1 cellular context compared by ENCODE assay signal in the genomic region with DNA sequence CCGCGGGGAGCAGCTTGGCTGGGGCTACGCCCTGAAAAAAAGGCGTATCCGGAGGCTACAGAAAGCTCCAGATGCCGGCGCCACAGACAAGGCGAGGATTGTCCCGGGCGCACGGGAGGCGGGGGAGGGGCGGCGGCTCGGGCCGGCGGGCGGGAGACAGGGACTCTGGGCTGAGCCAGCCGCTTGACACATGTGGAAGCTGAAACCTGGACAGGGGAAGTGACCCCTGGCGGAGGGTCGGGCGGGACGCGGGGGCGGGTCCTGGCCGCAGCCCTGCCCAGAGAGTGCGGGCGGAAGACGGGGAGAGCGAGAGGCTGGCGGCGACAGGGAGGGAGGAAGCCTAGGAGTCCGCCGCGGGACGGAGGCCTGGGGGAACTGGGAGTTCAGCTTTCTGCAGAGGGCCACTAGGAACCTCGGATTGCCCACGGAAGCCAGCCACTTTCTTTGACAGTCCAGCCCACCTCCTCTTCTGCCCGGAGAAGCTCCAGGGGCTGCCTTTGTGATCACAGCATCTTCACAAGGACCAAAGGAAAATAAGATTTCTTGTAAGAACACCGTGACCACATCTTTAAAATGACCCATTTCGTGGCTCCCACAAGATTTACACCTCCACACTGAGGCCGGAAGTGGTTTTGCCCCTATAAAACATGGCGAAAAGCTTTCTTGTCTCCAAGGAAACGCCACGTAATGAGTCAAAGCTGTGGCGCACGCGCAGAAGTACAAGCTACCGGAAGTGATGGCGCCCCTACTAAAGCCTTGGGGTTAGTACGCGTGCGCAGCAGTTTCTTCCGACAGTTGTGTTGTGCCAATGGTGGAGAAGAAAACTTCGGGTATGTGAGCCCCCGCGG.
TF ChIP-seq lines count a peak whose summit lies in the region.

A gene with protein sequence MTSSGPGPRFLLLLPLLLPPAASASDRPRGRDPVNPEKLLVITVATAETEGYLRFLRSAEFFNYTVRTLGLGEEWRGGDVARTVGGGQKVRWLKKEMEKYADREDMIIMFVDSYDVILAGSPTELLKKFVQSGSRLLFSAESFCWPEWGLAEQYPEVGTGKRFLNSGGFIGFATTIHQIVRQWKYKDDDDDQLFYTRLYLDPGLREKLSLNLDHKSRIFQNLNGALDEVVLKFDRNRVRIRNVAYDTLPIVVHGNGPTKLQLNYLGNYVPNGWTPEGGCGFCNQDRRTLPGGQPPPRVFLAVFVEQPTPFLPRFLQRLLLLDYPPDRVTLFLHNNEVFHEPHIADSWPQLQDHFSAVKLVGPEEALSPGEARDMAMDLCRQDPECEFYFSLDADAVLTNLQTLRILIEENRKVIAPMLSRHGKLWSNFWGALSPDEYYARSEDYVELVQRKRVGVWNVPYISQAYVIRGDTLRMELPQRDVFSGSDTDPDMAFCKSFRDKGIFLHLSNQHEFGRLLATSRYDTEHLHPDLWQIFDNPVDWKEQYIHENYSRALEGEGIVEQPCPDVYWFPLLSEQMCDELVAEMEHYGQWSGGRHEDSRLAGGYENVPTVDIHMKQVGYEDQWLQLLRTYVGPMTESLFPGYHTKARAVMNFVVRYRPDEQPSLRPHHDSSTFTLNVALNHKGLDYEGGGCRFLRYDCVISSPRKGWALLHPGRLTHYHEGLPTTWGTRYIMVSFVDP (minus strand): TSS at position 194 of the 848 bp plus-strand sequence. CDS start 307 bp downstream, outside the sequence.
A gene (plus strand): TSS at position 778 of the 848 bp plus-strand sequence. CDS start 31 bp downstream, at position 809.

TF ChIP-seq in HCT116, 20 proteins besides CTCF, POLR2A, EP300 and RAD21 (continued from another document):
- TF ChIP-seq, protein P1, sequence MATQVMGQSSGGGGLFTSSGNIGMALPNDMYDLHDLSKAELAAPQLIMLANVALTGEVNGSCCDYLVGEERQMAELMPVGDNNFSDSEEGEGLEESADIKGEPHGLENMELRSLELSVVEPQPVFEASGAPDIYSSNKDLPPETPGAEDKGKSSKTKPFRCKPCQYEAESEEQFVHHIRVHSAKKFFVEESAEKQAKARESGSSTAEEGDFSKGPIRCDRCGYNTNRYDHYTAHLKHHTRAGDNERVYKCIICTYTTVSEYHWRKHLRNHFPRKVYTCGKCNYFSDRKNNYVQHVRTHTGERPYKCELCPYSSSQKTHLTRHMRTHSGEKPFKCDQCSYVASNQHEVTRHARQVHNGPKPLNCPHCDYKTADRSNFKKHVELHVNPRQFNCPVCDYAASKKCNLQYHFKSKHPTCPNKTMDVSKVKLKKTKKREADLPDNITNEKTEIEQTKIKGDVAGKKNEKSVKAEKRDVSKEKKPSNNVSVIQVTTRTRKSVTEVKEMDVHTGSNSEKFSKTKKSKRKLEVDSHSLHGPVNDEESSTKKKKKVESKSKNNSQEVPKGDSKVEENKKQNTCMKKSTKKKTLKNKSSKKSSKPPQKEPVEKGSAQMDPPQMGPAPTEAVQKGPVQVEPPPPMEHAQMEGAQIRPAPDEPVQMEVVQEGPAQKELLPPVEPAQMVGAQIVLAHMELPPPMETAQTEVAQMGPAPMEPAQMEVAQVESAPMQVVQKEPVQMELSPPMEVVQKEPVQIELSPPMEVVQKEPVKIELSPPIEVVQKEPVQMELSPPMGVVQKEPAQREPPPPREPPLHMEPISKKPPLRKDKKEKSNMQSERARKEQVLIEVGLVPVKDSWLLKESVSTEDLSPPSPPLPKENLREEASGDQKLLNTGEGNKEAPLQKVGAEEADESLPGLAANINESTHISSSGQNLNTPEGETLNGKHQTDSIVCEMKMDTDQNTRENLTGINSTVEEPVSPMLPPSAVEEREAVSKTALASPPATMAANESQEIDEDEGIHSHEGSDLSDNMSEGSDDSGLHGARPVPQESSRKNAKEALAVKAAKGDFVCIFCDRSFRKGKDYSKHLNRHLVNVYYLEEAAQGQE (IDR thresholded peaks at IDR 0.05; ENCODE audit: low read depth) = no peak
- no peak for TF ChIP-seq EZH2phosphoT487 (IDR thresholded peaks at IDR 0.05; ENCODE audit: borderline replicate concordance)
- peak; percentile 7 for TF ChIP-seq TCF7L2 (IDR thresholded peaks at IDR 0.05; ENCODE audit: borderline replicate concordance, extremely low read depth, insufficient read depth, insufficient read length)
- TF ChIP-seq, protein P2, sequence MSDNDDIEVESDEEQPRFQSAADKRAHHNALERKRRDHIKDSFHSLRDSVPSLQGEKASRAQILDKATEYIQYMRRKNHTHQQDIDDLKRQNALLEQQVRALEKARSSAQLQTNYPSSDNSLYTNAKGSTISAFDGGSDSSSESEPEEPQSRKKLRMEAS (IDR thresholded peaks at IDR 0.05) = peak; percentile 68
- TF ChIP-seq EZH2 (IDR thresholded peaks at IDR 0.05) = no peak
- TF ChIP-seq, protein P3, sequence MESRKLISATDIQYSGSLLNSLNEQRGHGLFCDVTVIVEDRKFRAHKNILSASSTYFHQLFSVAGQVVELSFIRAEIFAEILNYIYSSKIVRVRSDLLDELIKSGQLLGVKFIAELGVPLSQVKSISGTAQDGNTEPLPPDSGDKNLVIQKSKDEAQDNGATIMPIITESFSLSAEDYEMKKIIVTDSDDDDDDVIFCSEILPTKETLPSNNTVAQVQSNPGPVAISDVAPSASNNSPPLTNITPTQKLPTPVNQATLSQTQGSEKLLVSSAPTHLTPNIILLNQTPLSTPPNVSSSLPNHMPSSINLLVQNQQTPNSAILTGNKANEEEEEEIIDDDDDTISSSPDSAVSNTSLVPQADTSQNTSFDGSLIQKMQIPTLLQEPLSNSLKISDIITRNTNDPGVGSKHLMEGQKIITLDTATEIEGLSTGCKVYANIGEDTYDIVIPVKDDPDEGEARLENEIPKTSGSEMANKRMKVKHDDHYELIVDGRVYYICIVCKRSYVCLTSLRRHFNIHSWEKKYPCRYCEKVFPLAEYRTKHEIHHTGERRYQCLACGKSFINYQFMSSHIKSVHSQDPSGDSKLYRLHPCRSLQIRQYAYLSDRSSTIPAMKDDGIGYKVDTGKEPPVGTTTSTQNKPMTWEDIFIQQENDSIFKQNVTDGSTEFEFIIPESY (IDR thresholded peaks at IDR 0.05; ENCODE audit: extremely low read depth, insufficient replicate concordance, low read length) = no peak
- TF ChIP-seq ELF1 (IDR thresholded peaks at IDR 0.05; ENCODE audit: borderline replicate concordance, low read depth) = no peak; the same call in 1 of the 2 replicates
- peak; percentile 61; the same call in 1 of the 2 replicates for TF ChIP-seq SIN3A (IDR thresholded peaks at IDR 0.05; ENCODE audit: low read depth)
- no peak for TF ChIP-seq ZNF274 (IDR thresholded peaks at IDR 0.05; ENCODE audit: low read depth, low read length)
- TF ChIP-seq SRF (IDR thresholded peaks at IDR 0.05; ENCODE audit: low read depth) = no peak
- no peak for TF ChIP-seq JUND (IDR thresholded peaks at IDR 0.05)
- TF ChIP-seq POLR2AphosphoS5 (IDR thresholded peaks at IDR 0.05; ENCODE audit: low read depth, low read length) = peak; percentile 86
- no peak for TF ChIP-seq CBX3 (IDR thresholded peaks at IDR 0.05; ENCODE audit: low read depth)
